ENCODE assay signal across 22 cellular contexts in the genomic region with DNA sequence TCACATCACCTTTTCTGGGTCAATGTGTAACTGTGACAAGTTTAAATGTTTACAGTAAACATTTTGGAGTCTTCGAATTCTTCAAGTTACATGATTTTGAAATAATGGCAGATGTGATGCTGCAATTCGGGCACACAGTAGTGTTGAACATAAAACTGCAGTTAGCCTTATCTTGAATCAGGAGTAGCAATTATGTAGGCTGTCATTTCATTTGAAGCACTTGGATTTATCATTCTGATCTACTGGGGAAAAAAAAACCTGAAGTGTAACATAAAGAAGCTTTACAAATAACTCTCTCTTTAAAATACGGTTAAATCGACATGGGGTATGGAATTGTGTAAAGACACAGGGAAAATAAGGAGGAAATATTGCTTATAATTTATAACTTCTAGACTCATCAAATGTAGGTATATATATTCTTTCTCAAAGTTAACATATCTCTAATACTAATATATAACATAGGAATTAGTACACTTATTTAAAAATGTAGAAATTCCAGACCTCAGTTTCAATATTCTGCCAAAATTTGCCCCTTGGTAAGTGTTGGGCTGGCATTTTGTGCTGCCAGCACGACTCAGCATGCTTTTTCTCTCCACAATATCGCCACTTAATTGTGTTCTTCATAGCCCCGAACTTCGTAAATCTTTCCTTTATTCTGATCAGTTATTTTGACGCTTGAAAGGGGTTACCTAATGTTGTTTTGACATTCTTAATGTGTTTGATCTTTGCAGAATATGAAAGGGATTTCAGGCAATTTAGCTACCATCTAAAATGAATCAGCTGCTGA.
"Had no signal": no experiment of that assay in that cellular context is flagged by ENCODE, and none has a peak within 500 bp of the region (broad histone marks: within the 10 kb centered on the region; RNA-seq: fewer than 3 reads in every experiment).

No MANE protein-coding gene starts in this region.

- H3K27ac Mint-ChIP-seq: activated B cell treated with CpG ODN at 0.5 μM for 24 hours; activated CD4-positive, alpha-beta T cell treated with anti-CD3 and anti-CD28 coated beads, Interleukin-2, amount 10 ng/mL, durations not matched to agents 7 days and 5 days; activated naive CD8-positive, alpha-beta T cell; nephron progenitor cell; T-helper 17 cell had no signal

- H3K36me3 ChIP-seq: brain microvascular endothelial cell, spleen, stomach, upper lobe of right lung had no signal

- H3K9me3 ChIP-seq: left ventricle myocardium inferior, spleen, testis, upper lobe of right lung had no signal

- ATAC-seq: sciatic nerve, T-helper 17 cell, upper lobe of right lung had no signal

- H3K4me3 Mint-ChIP-seq: activated B cell treated with CpG ODN at 0.5 μM for 24 hours; activated CD4-positive, alpha-beta T cell treated with anti-CD3 and anti-CD28 coated beads, Interleukin-2, amount 10 ng/mL, durations not matched to agents 7 days and 5 days; activated naive CD8-positive, alpha-beta T cell; nephron progenitor cell; T-helper 17 cell had no signal

- H3K27me3 ChIP-seq: brain microvascular endothelial cell, spleen, stomach, testis, upper lobe of right lung had no signal

- H3K9me3 Mint-ChIP-seq: activated B cell treated with CpG ODN at 0.5 μM for 24 hours; activated CD4-positive, alpha-beta T cell treated with anti-CD3 and anti-CD28 coated beads, Interleukin-2, amount 10 ng/mL, durations not matched to agents 7 days and 5 days; nephron progenitor cell had no signal

- H3K36me3 Mint-ChIP-seq: activated naive CD8-positive, alpha-beta T cell had no signal

- H3K4me1 ChIP-seq: left ventricle myocardium inferior, spleen, stomach, testis, upper lobe of right lung had no signal

- H3K27me3 Mint-ChIP-seq: activated B cell treated with CpG ODN at 0.5 μM for 24 hours; activated CD4-positive, alpha-beta T cell treated with anti-CD3 and anti-CD28 coated beads, Interleukin-2, amount 10 ng/mL, durations not matched to agents 7 days and 5 days; activated naive CD8-positive, alpha-beta T cell; T-helper 17 cell had no signal

- H3K27ac ChIP-seq: brain microvascular endothelial cell, left ventricle myocardium inferior, spleen, stomach, testis, upper lobe of right lung had no signal

- H3K4me3 ChIP-seq: left ventricle myocardium inferior, spleen, stomach, testis, upper lobe of right lung had no signal

- FAIRE-seq: endothelial cell of umbilical vein, kidney had no signal

- DNase-seq: activated B cell treated with CpG ODN at 0.5 μM for 24 hours; activated CD4-positive, alpha-beta T cell treated with anti-CD3 and anti-CD28 coated beads, Interleukin-2, amount 10 ng/mL, durations not matched to agents 7 days and 5 days; activated CD8-positive, alpha-beta memory T cell treated with anti-CD3 and anti-CD28 coated beads for 24 hours; activated gamma-delta T cell treated with Interleukin-2 at 50 U/mL for 16 hours; amniotic stem cell; brain microvascular endothelial cell; cerebellar nuclear complex; effector CD8-positive, alpha-beta T cell; foreskin fibroblast; glutamatergic neuron; kidney; left ventricle myocardium inferior; mesenchymal stem cell; nephron progenitor cell; spleen; stomach; T-helper 17 cell; testis; upper lobe of right lung had no signal

- H3K4me1 Mint-ChIP-seq: activated B cell treated with CpG ODN at 0.5 μM for 24 hours; activated CD4-positive, alpha-beta T cell treated with anti-CD3 and anti-CD28 coated beads, Interleukin-2, amount 10 ng/mL, durations not matched to agents 7 days and 5 days; nephron progenitor cell; T-helper 17 cell had no signal
